8 cellular contexts compared by ENCODE assay signal in the genomic region with DNA sequence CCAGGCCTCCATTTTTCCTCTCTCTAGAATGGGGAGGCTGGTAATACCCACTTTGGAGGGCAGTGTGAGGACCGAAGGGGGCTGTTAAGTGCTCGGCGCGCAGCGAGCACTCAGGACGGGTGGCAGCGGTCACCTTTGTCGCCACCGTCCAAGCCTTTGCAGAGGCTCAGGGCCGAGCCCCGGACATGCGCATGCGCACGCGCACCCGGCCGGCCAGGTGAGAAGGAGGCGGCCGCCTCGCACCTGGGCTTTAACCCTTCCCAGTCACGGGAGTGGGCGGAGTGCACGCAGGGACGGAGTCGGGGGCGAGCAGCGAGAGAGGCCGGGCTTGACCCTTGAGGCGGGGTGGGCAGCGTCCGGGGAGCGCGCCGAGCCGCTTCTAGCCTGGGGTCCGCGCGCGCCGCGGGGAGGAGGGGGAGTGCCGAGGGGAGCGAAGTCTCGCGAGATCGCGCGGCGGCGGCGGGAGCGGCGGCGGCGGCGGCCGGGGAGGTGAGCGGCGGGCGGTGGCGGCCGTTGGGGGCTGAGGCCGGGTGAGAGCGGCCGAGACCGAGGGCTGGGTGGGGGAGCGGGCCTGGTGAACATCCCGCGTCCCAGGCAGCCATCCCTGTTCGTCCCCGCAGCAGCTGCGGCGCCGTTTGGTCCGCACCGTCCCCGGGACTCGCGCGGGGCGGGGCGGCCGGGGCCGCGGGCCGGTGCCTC. TPM values are rescaled to one million over a fixed set of nuclear protein-coding genes. Genes with fewer than 3 reads are reported as not detected.
A peak's percentile ranks its signal among the peaks of the same experiment; 100 is the strongest.
DNase-seq lines count a peak whose midpoint lies in the region; ATAC-seq and TF ChIP-seq lines count a peak whose summit lies in the region.

A gene with protein sequence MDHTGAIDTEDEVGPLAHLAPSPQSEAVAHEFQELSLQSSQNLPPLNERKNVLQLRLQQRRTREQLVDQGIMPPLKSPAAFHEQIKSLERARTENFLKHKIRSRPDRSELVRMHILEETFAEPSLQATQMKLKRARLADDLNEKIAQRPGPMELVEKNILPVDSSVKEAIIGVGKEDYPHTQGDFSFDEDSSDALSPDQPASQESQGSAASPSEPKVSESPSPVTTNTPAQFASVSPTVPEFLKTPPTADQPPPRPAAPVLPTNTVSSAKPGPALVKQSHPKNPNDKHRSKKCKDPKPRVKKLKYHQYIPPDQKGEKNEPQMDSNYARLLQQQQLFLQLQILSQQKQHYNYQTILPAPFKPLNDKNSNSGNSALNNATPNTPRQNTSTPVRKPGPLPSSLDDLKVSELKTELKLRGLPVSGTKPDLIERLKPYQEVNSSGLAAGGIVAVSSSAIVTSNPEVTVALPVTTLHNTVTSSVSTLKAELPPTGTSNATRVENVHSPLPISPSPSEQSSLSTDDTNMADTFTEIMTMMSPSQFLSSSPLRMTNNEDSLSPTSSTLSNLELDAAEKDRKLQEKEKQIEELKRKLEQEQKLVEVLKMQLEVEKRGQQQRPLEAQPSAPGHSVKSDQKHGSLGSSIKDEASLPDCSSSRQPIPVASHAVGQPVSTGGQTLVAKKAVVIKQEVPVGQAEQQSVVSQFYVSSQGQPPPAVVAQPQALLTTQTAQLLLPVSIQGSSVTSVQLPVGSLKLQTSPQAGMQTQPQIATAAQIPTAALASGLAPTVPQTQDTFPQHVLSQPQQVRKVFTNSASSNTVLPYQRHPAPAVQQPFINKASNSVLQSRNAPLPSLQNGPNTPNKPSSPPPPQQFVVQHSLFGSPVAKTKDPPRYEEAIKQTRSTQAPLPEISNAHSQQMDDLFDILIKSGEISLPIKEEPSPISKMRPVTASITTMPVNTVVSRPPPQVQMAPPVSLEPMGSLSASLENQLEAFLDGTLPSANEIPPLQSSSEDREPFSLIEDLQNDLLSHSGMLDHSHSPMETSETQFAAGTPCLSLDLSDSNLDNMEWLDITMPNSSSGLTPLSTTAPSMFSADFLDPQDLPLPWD (plus strand): TSS at position 443 of the 699 bp plus-strand sequence. CDS start 69,288 bp downstream, outside the sequence.

- POLR2A ChIA-PET in IMR-90 (lab: Charles Lee; ENCODE audit: unreplicated experiment), result no interaction called here

- H3K9me1 ChIP-seq in IMR-90 (ENCODE audit: insufficient read depth, low read length), result 0 out of 2 replicates have a peak, but pooled peaks cover 3% of the 10 kb centered on the region

- in situ Hi-C loops in IMR-90 (cut with MboI; ENCODE audit: low sequenced_read_pairs), result loop anchor here (10.0 kb wide), 1 partner anchor 136 kb away; no protein-coding TSS in a partner anchor

- H2AFZ ChIP-seq in IMR-90 (replicated peaks; ENCODE audit: low read length, poor library complexity) (peak within 1 kb of the TSS; percentile 100), neural progenitor cell (replicated peaks) (peak within 1 kb of the TSS; percentile 97)

- peaks cover 20% of the 10 kb centered on the region for H3K4me1 Mint-ChIP-seq in neural progenitor cell

- peak within 1 kb of the TSS; percentile 97 for H3K4me3 Mint-ChIP-seq in neural progenitor cell

- no peaks in the 10 kb centered on the region for H3K9me3 ChIP-seq in IMR-90 (ENCODE audit: control insufficient read depth, insufficient read depth, low read length)
- H3K9me3 ChIP-seq in neural progenitor cell (ENCODE audit: low read depth), result no peaks in the 10 kb centered on the region
- H3K9me3 ChIP-seq in stomach smooth muscle (ENCODE audit: control insufficient read depth in 2 of 2, low read length in 2 of 2), result no peaks in the 10 kb centered on the region

- H4K5ac ChIP-seq in IMR-90 (ENCODE audit: low read depth, low read length), result peak within 1 kb of the TSS; percentile 50

- no peaks in the 10 kb centered on the region for H3K36me3 Mint-ChIP-seq in neural progenitor cell

- peak within 1 kb of the TSS; percentile 80 for H3K23ac ChIP-seq in IMR-90 (ENCODE audit: low read depth, low read length)

- H3K4me1 ChIP-seq in IMR-90 (ENCODE audit: control insufficient read depth, insufficient read depth, low read length), result no peaks in the 10 kb centered on the region
- H3K4me1 ChIP-seq in neural progenitor cell, result peaks cover 15% of the 10 kb centered on the region
- H3K4me1 ChIP-seq in stomach smooth muscle (ENCODE audit: control insufficient read depth, insufficient read depth, low read length), result peaks cover 11% of the 10 kb centered on the region

- peak within 1 kb of the TSS; percentile 67; the same call in 1 of the 2 replicates for H2BK120ac ChIP-seq in IMR-90 (ENCODE audit: low read depth, low read length)

- H3K79me1 ChIP-seq in IMR-90 (ENCODE audit: low read depth in 1 of 2, low read length in 2 of 2), result peaks cover 14 to 17% of the 10 kb centered on the region in 2 experiments

- H3K27ac Mint-ChIP-seq in neural progenitor cell, result peak within 1 kb of the TSS; percentile 92

- H3K18ac ChIP-seq in IMR-90 (ENCODE audit: low read depth, low read length), result no peak within 1 kb of the TSS; the same call in 1 of the 2 replicates

- H4K20me1 ChIP-seq in IMR-90 (ENCODE audit: insufficient read depth, low read length) (no peaks in the 10 kb centered on the region), neural progenitor cell (ENCODE audit: low read depth) (peaks cover 4% of the 10 kb centered on the region)

- H3K4ac ChIP-seq in IMR-90 (ENCODE audit: low read depth, low read length), result peak within 1 kb of the TSS; percentile 64

- TF ChIP-seq POLR2A in IMR-90 (IDR thresholded peaks at IDR 0.05; ENCODE audit: low read depth, low read length), result no peak
- peak; percentile 62 for TF ChIP-seq POLR2A in Raji (IDR thresholded peaks at IDR 0.05; ENCODE audit: insufficient read depth, low read depth, low read length)

- H3K27me3 ChIP-seq in IMR-90 (ENCODE audit: control insufficient read depth, insufficient read depth, low read length) (no peaks in the 10 kb centered on the region; the same call in 1 of the 2 replicates), neural progenitor cell (no peaks in the 10 kb centered on the region), stomach smooth muscle (ENCODE audit: control insufficient read depth in 1 of 2, insufficient read depth in 2 of 2, low read length in 2 of 2) (no peaks in the 10 kb centered on the region)

- H3K9ac ChIP-seq in IMR-90 (ENCODE audit: low read depth, low read length) (peak within 1 kb of the TSS; percentile 85), neural progenitor cell (peak within 1 kb of the TSS; percentile 76), stomach smooth muscle (ENCODE audit: low read length in 2 of 2) (peak within 1 kb of the TSS; percentile 84 to 85)

- H2BK20ac ChIP-seq in IMR-90 (ENCODE audit: low read depth, low read length), result no peak within 1 kb of the TSS

- H3K27ac ChIP-seq in IMR-90 (ENCODE audit: insufficient read depth, low read length) (peak within 1 kb of the TSS; percentile 68), neural progenitor cell (peak within 1 kb of the TSS; percentile 71), stomach smooth muscle (ENCODE audit: low read length) (peak within 1 kb of the TSS; percentile 55)

- no peak within 1 kb of the TSS; the same call in 1 of the 2 replicates for H3K56ac ChIP-seq in IMR-90 (ENCODE audit: extremely low read depth, insufficient read depth, low read length)

- TF ChIP-seq CTCF in IMR-90 (conservative IDR thresholded peaks at IDR 0.05; ENCODE audit: low read depth, low read length), result no peak
- TF ChIP-seq CTCF in foreskin fibroblast (IDR thresholded peaks at IDR 0.05; ENCODE audit: low read depth, low read length), result no peak
- no peak for TF ChIP-seq CTCF in neural progenitor cell (IDR thresholded peaks at IDR 0.05)

- H3K4me3 ChIP-seq in IMR-90 (ENCODE audit: insufficient read depth, low read depth, low read length) (peak within 1 kb of the TSS; percentile 84), foreskin fibroblast (ENCODE audit: low read depth in 1 of 2, low read length in 2 of 2) (peak within 1 kb of the TSS; percentile 81 to 86), neural progenitor cell (peak within 1 kb of the TSS; percentile 92), stomach smooth muscle (ENCODE audit: low read length in 2 of 2) (peak within 1 kb of the TSS; percentile 86 to 90)

- TF ChIP-seq RAD21 in IMR-90 (IDR thresholded peaks at IDR 0.05; ENCODE audit: low read length), result no peak; the same call in 1 of the 2 replicates

- H3K79me2 ChIP-seq in neural progenitor cell (ENCODE audit: low read depth), result peaks cover 46% of the 10 kb centered on the region

- no peaks in the 10 kb centered on the region for H3K9me3 Mint-ChIP-seq in neural progenitor cell

- H4K91ac ChIP-seq in IMR-90 (ENCODE audit: insufficient read depth, low read depth, low read length), result peak within 1 kb of the TSS; percentile 83

- dilution Hi-C loops in IMR-90 (cut with HindIII; ENCODE audit: low sequenced_read_pairs, unreplicated experiment), result no loop called here

- H4K8ac ChIP-seq in IMR-90 (ENCODE audit: low read depth in 2 of 2, low read length in 2 of 2), result peak within 1 kb of the TSS; percentile 88 to 92

- no TSS peak for BruUV-seq in IMR-90 (replicated peaks; lab: Mats Ljungman, UMichigan)

- H2AK9ac ChIP-seq in IMR-90 (replicated peaks; ENCODE audit: low read depth, low read length, poor library complexity), result peak within 1 kb of the TSS; percentile 53

- WGBS in IMR-90 (ENCODE audit: extremely low coverage in 2 of 2, insufficient read length in 1 of 2), 2 experiments, result 1% methylated on average over 24 of the region's 86 CpGs; no CpG with 5 or more reads in 1 of the 2 experiments

- H3K4me2 ChIP-seq in IMR-90 (ENCODE audit: low read depth, low read length) (peak within 1 kb of the TSS; percentile 84), neural progenitor cell (peak within 1 kb of the TSS; percentile 84)

- peak; percentile 74 for ATAC-seq in GM21526 (IDR thresholded peaks at IDR 0.05; ENCODE audit: low FRiP score, unreplicated experiment)
- peak; percentile 97 for ATAC-seq in IMR-90 (ENCODE audit: low read depth)

- peak within 1 kb of the TSS; percentile 82 for H3K14ac ChIP-seq in IMR-90 (replicated peaks; ENCODE audit: low read depth, low read length)

- H3F3A ChIP-seq in neural progenitor cell (ENCODE audit: low read depth), result peaks cover 5% of the 10 kb centered on the region

- CTCF ChIA-PET in IMR-90 (lab: Yijun Ruan, JAX), result no interaction called here

- no peak within 1 kb of the TSS; the same call in 2 of the 3 replicates for H2BK15ac ChIP-seq in IMR-90 (ENCODE audit: low read depth, low read length)

- DNase-seq in DMS153 treated with DMSO at 0.1 percent for 48 hours (lab: John Stamatoyannopoulos, UW; ENCODE audit: unreplicated experiment) (peak; percentile 88), IMR-90 (peak; percentile 27), activated gamma-delta T cell treated with Interleukin-2 at 50 U/mL for 16 hours (peak; percentile 74), foreskin fibroblast (peak; percentile 41 to 83), neural progenitor cell (ENCODE audit: low spot score) (peak; percentile 95)

- intact Hi-C loops in IMR-90 (cut with micrococcal nuclease), result loop anchor here (5.0 kb wide), 4 partner anchors 116 to 216 kb away; partner anchors contain the start of gene ERCC4

- peaks cover 5% of the 10 kb centered on the region for H3K27me3 Mint-ChIP-seq in neural progenitor cell (ENCODE audit: insufficient read depth, low read depth)

- H2BK5ac ChIP-seq in IMR-90 (ENCODE audit: low read depth, low read length, poor library complexity, severe bottlenecking), result peak within 1 kb of the TSS; percentile 54

- 0 out of 2 replicates have a peak, but pooled peaks cover 1% of the 10 kb centered on the region for H3K36me3 ChIP-seq in IMR-90 (ENCODE audit: control insufficient read depth, insufficient read depth, low read length)
- H3K36me3 ChIP-seq in neural progenitor cell, result no peaks in the 10 kb centered on the region
- no peaks in the 10 kb centered on the region for H3K36me3 ChIP-seq in stomach smooth muscle (ENCODE audit: control insufficient read depth in 2 of 2, insufficient read depth in 2 of 2, low read length in 2 of 2)

- H2AK5ac ChIP-seq in IMR-90 (ENCODE audit: low read depth, low read length), result peak within 1 kb of the TSS; percentile 0; the same call in 1 of the 2 replicates

RNA-seq across cellular contexts. Expression of the gene that starts here (rescaled TPM):
- total RNA-seq in IMR-90 (2012; rRNA removed) (5.4 and 6.9 TPM in 2 replicates), neural progenitor cell (ENCODE audit: low replicate concordance) (25.8 and 26.8 TPM in 2 replicates)
- polyA plus RNA-seq in IMR-90 (2012; rRNA removed), result 4.4 and 5.6 TPM in 2 replicates
- polyA plus RNA-seq in IMR-90 (2012; cell fraction: cytosol; rRNA removed), result 1.5 and 3.4 TPM in 2 replicates
- polyA plus RNA-seq in IMR-90 (2012; cell fraction: nucleus; rRNA removed; ENCODE audit: low replicate concordance), result 3.6 and 10.7 TPM in 2 replicates

Comparison
In these comparisons a context has a peak if more than half of its experiments do, and no peak if none do; other contexts are left out.
1. Peak in every context shown above with its lines: DNase-seq, ATAC-seq, H3K4me3 ChIP-seq and H3K27ac ChIP-seq.
2. DNase-seq: peak in every context shown above with its lines; median percentile 95 in neural progenitor cell; 88 in DMS153 treated with DMSO at 0.1 percent for 48 hours; 74 in activated gamma-delta T cell treated with Interleukin-2 at 50 U/mL for 16 hours; 62 in foreskin fibroblast; 27 in IMR-90.